Comparison of ENCODE assay signal across 8 cellular contexts in the genomic region with DNA sequence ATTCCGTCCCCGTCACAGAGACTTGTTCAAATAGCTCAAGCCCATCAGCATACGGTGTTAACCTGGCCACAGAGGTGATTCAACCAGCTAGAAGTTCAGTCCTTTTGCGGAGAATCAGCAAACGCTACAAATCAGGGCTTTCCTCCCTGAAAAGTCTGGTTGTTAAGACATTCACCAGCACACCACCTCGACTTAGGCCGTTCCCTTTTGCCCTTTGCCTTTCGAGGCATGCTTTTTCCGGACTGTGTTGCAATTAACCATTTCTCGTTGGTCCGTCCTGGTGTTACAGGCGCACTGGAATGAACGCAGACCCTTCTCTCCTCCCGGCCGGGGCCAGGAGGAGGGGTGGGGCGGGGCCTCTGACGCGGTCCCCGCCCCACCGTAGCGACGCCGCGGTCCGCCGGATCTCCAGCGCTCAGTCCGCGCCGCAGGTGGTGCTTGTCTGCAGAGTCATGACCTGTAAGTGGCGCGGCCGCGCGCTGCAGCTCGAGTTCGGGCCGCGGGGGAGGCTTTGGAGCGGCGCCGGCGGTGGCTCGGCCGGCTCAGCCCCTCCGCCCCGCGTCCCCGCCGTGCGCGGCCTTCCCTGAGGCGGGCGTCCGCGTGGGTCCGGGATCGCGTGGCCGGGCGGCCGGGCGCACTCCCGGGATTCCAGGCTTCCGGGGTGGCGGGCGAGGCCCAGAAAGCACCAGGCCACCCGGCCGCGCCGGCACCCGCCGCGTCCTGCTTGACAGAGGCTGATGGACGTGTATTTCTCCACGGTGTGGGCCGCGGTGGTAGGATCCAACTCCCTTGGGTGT. TPM values are rescaled to one million over a fixed set of nuclear protein-coding genes. Genes with fewer than 3 reads are reported as not detected.
DNase-seq lines count a peak whose midpoint lies in the region; ATAC-seq lines count a peak whose summit lies in the region.

A gene with protein sequence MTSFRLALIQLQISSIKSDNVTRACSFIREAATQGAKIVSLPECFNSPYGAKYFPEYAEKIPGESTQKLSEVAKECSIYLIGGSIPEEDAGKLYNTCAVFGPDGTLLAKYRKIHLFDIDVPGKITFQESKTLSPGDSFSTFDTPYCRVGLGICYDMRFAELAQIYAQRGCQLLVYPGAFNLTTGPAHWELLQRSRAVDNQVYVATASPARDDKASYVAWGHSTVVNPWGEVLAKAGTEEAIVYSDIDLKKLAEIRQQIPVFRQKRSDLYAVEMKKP (plus strand): TSS at position 418 of the 797 bp plus-strand sequence. CDS start 35 bp downstream, at position 453.

- H4K5ac ChIP-seq in mesendoderm (ENCODE audit: low read length), result peak within 1 kb of the TSS; percentile 9

- H3K27me3 Mint-ChIP-seq in activated CD8-positive, alpha-beta memory T cell treated with anti-CD3 and anti-CD28 coated beads, Interleukin-2, amount 10 ng/mL, durations not matched to agents 7 days and 5 days, result no peaks in the 10 kb centered on the region

- H3K4me3 ChIP-seq in NT2/D1 (ENCODE audit: insufficient read length, low read depth) (peak within 1 kb of the TSS; percentile 84), endocrine pancreas (ENCODE audit: control insufficient read depth, insufficient read depth, low read length) (peak within 1 kb of the TSS; percentile 84), mesendoderm (ENCODE audit: low read length) (peak within 1 kb of the TSS; percentile 65)

- peak; percentile 97 for ATAC-seq in GM19467 (IDR thresholded peaks at IDR 0.05; ENCODE audit: unreplicated experiment)
- peak; percentile 99 for ATAC-seq in activated CD8-positive, alpha-beta memory T cell treated with anti-CD3 and anti-CD28 coated beads, Interleukin-2, amount 10 ng/mL, durations not matched to agents 7 days and 5 days

- no peaks in the 10 kb centered on the region for H3K79me2 ChIP-seq in mesendoderm (ENCODE audit: control insufficient read depth, insufficient read depth, low read length)

- no peak within 1 kb of the TSS for H4K8ac ChIP-seq in mesendoderm (ENCODE audit: low read depth, low read length)

- H3K27me3 ChIP-seq in NT2/D1 (ENCODE audit: insufficient read depth, insufficient read length), result peaks cover 18% of the 10 kb centered on the region
- no peaks in the 10 kb centered on the region for H3K27me3 ChIP-seq in endocrine pancreas (ENCODE audit: control insufficient read depth, insufficient read depth, low read length)
- no peaks in the 10 kb centered on the region for H3K27me3 ChIP-seq in mesendoderm (ENCODE audit: insufficient read depth, low read length, poor library complexity)

- H2BK5ac ChIP-seq in mesendoderm (ENCODE audit: low read length), result no peak within 1 kb of the TSS

- no peak within 1 kb of the TSS for H3K27ac ChIP-seq in mesendoderm (ENCODE audit: low read depth, low read length)

- H3K4ac ChIP-seq in mesendoderm (ENCODE audit: low read depth, low read length), result peak within 1 kb of the TSS; percentile 77

- H3K56ac ChIP-seq in mesendoderm (ENCODE audit: low read length), result peak within 1 kb of the TSS; percentile 90

- CTCF ChIA-PET in activated CD8-positive, alpha-beta memory T cell treated with anti-CD3 and anti-CD28 coated beads, Interleukin-2, amount 10 ng/mL, durations not matched to agents 7 days and 5 days (lab: Charles Lee), result interaction anchor here (1.1 to 3.1 kb wide), 8 partner anchors 9 to 128 kb away, joined by 3 to 18 read pairs (median 4); partner anchors contain the start of genes LNP1 and TOMM70

- H3K79me1 ChIP-seq in mesendoderm (ENCODE audit: low read length), result no peaks in the 10 kb centered on the region

- peak within 1 kb of the TSS; percentile 87 for H3K4me3 Mint-ChIP-seq in activated CD8-positive, alpha-beta memory T cell treated with anti-CD3 and anti-CD28 coated beads, Interleukin-2, amount 10 ng/mL, durations not matched to agents 7 days and 5 days

- H3K4me1 ChIP-seq in NT2/D1 (ENCODE audit: insufficient read depth, insufficient read length), result peaks cover 6% of the 10 kb centered on the region
- peaks cover 5% of the 10 kb centered on the region for H3K4me1 ChIP-seq in endocrine pancreas (ENCODE audit: control insufficient read depth, insufficient read depth, low read length)
- peaks cover 2% of the 10 kb centered on the region for H3K4me1 ChIP-seq in mesendoderm (ENCODE audit: control insufficient read depth, low read depth, low read length)

- peak within 1 kb of the TSS; percentile 75 for H3K23ac ChIP-seq in mesendoderm (ENCODE audit: low read length)

- H3K9me3 ChIP-seq in NT2/D1 (ENCODE audit: insufficient read depth, low read length), result no peaks in the 10 kb centered on the region
- H3K9me3 ChIP-seq in endocrine pancreas (ENCODE audit: control insufficient read depth, low read length), result no peaks in the 10 kb centered on the region

- H3K36me3 ChIP-seq in NT2/D1 (ENCODE audit: insufficient read depth, insufficient read length, low read length) (peaks cover 13% of the 10 kb centered on the region), endocrine pancreas (ENCODE audit: control insufficient read depth, insufficient read depth, low read length) (no peaks in the 10 kb centered on the region), mesendoderm (ENCODE audit: control insufficient read depth, insufficient read depth, low read length) (no peaks in the 10 kb centered on the region)

- no peaks in the 10 kb centered on the region for H3K9me3 Mint-ChIP-seq in activated CD8-positive, alpha-beta memory T cell treated with anti-CD3 and anti-CD28 coated beads, Interleukin-2, amount 10 ng/mL, durations not matched to agents 7 days and 5 days (ENCODE audit: low read depth)

- no peak within 1 kb of the TSS for H2BK15ac ChIP-seq in mesendoderm (replicated peaks; ENCODE audit: low read depth)

- H2BK120ac ChIP-seq in mesendoderm (ENCODE audit: low read depth, low read length), result peak within 1 kb of the TSS; percentile 73

- peak within 1 kb of the TSS; percentile 99 for H3K4me2 ChIP-seq in mesendoderm (ENCODE audit: low read length)

- H3K4me1 Mint-ChIP-seq in activated CD8-positive, alpha-beta memory T cell treated with anti-CD3 and anti-CD28 coated beads, Interleukin-2, amount 10 ng/mL, durations not matched to agents 7 days and 5 days, result peaks cover 20% of the 10 kb centered on the region

- H3K27ac Mint-ChIP-seq in activated CD8-positive, alpha-beta memory T cell treated with anti-CD3 and anti-CD28 coated beads, Interleukin-2, amount 10 ng/mL, durations not matched to agents 7 days and 5 days, result peak within 1 kb of the TSS; percentile 89

- peaks cover 5% of the 10 kb centered on the region for H3K36me3 Mint-ChIP-seq in activated CD8-positive, alpha-beta memory T cell treated with anti-CD3 and anti-CD28 coated beads, Interleukin-2, amount 10 ng/mL, durations not matched to agents 7 days and 5 days

- H3K9ac ChIP-seq in NT2/D1 (ENCODE audit: insufficient read length, low read depth) (peak within 1 kb of the TSS; percentile 92), endocrine pancreas (ENCODE audit: control insufficient read depth, insufficient read depth, low read length) (peak within 1 kb of the TSS; percentile 54), mesendoderm (ENCODE audit: low read length) (peak within 1 kb of the TSS; percentile 80)

- no peak within 1 kb of the TSS for H2AK5ac ChIP-seq in mesendoderm (ENCODE audit: low read length)

- peak; percentile 86 for DNase-seq in COLO668 (lab: John Stamatoyannopoulos, UW; ENCODE audit: unreplicated experiment)
- peak; percentile 87 for DNase-seq in HPDE6-E6E7 (ENCODE audit: extremely low spot score)
- DNase-seq in NT2/D1 (ENCODE audit: low read depth, low spot score), result peak; percentile 85
- peak; percentile 88 for DNase-seq in activated CD8-positive, alpha-beta memory T cell treated with anti-CD3 and anti-CD28 coated beads, Interleukin-2, amount 10 ng/mL, durations not matched to agents 7 days and 5 days
- peak; percentile 96 for DNase-seq in mesendoderm
- DNase-seq in stimulated activated CD8-positive, alpha-beta memory T cell treated with anti-CD3 and anti-CD28 coated beads, Interleukin-15, amount 100 ng/mL, for 1 hour (ENCODE audit: low read depth), result peak; percentile 47

- WGBS in mesendoderm (ENCODE audit: extremely low coverage, insufficient coverage, low lambda C conversion rate), result no CpG with 5 or more reads among the region's 78 CpGs

- H3K18ac ChIP-seq in mesendoderm (ENCODE audit: low read length), result peak within 1 kb of the TSS; percentile 84

RNA-seq across cellular contexts. Expression of the gene that starts here (rescaled TPM):
- 10 to 100 TPM; 45.5 to 59.8 TPM for total RNA-seq in activated CD8-positive, alpha-beta memory T cell treated with anti-CD3 and anti-CD28 coated beads, Interleukin-2, amount 10 ng/mL, durations not matched to agents 7 days and 5 days
- 16.8 TPM for polyA plus RNA-seq in mesendoderm (2013, experiment 1 of 2)
- polyA plus RNA-seq in mesendoderm (2013, experiment 2 of 2), result 16.2 TPM
